Comparison of ENCODE assay signal across 8 cellular contexts in genomic region chr15:60591491-60592385, GRCh38.
DNase-seq lines count a peak whose midpoint lies in the region; ATAC-seq, FAIRE-seq and TF ChIP-seq lines count a peak whose summit lies in the region.

No MANE protein-coding gene starts in this region.

- H3K36me3 ChIP-seq in astrocyte (ENCODE audit: insufficient read depth, low read length) = no peaks in the 10 kb centered on the region

- DNase-seq in activated T-cell treated with anti-CD3 and anti-CD28 coated beads for 48 hours (ENCODE audit: low read depth) (peak; percentile 42), activated T-cell treated with anti-CD3 and anti-CD28 coated beads for 4 hours (no peak), RPMI8226 (peak; percentile 37), astrocyte (ENCODE audit: low read depth) (no peak), retinal pigment epithelial cell (ENCODE audit: low read depth) (no peak)

- H3K27ac ChIP-seq in astrocyte (ENCODE audit: low read depth, low read length) = no peak overlapping the region

- no peaks in the 10 kb centered on the region for H3K9me3 Mint-ChIP-seq in astrocyte (ENCODE audit: unreplicated experiment)

- H3K79me2 ChIP-seq in astrocyte (ENCODE audit: insufficient read depth, low read length) = no peaks in the 10 kb centered on the region

- peaks cover 4% of the 10 kb centered on the region for H4K20me1 ChIP-seq in astrocyte (ENCODE audit: insufficient read depth, low read length)

- peak overlapping the region; percentile 71 for H3K9ac ChIP-seq in astrocyte (ENCODE audit: low read length)

- H3K4me1 ChIP-seq in astrocyte (ENCODE audit: insufficient read depth, low read length) = peaks cover 4% of the 10 kb centered on the region

- peaks cover 5% of the 10 kb centered on the region for H3K27me3 Mint-ChIP-seq in astrocyte (ENCODE audit: low read depth, unreplicated experiment)

- peak overlapping the region; percentile 87 for H3K4me3 Mint-ChIP-seq in astrocyte (ENCODE audit: unreplicated experiment)

- no peaks in the 10 kb centered on the region for H3K36me3 Mint-ChIP-seq in astrocyte (ENCODE audit: low read depth, unreplicated experiment)

- H3K4me1 Mint-ChIP-seq in astrocyte (ENCODE audit: low read depth, unreplicated experiment) = peaks cover 7% of the 10 kb centered on the region

- H3K4me2 ChIP-seq in astrocyte (ENCODE audit: low read length) = peak overlapping the region; percentile 85

- peak overlapping the region; percentile 67 for H2AFZ ChIP-seq in astrocyte (ENCODE audit: low read depth, low read length)

- H3K27me3 ChIP-seq in astrocyte (ENCODE audit: insufficient read depth, low read length) = peaks cover 60% of the 10 kb centered on the region

- H3K9me3 ChIP-seq in astrocyte (ENCODE audit: insufficient read depth, low read depth, low read length) = no peaks in the 10 kb centered on the region

- no peak for FAIRE-seq in astrocyte (lab: Jason Lieb, UNC)

- H3K4me3 ChIP-seq in astrocyte (ENCODE audit: insufficient read depth, low read depth, low read length) = peak overlapping the region; percentile 61
- H3K4me3 ChIP-seq in iPS-11a (ENCODE audit: low read depth, low read length) = peak overlapping the region; percentile 64
- H3K4me3 ChIP-seq in retinal pigment epithelial cell (ENCODE audit: low read length) = peak overlapping the region; percentile 56

- TF ChIP-seq CTCF in astrocyte (IDR thresholded peaks at IDR 0.05; ENCODE audit: insufficient read depth, low read depth, low read length) (no peak), retinal pigment epithelial cell (conservative IDR thresholded peaks at IDR 0.05; ENCODE audit: low read depth, low read length) (no peak)

- no peak overlapping the region for H3K27ac Mint-ChIP-seq in astrocyte (ENCODE audit: unreplicated experiment)

- ATAC-seq in HG02870 (IDR thresholded peaks at IDR 0.05; ENCODE audit: unreplicated experiment) = peak; percentile 30
- no peak for ATAC-seq in HG03565 (IDR thresholded peaks at IDR 0.05; ENCODE audit: unreplicated experiment)

Comparison
In these comparisons a context has a peak if more than half of its experiments do, and no peak if none do; other contexts are left out.
1. DNase-seq: peak in activated T-cell treated with anti-CD3 and anti-CD28 coated beads for 48 hours (single experiment) and RPMI8226 (single experiment); none in activated T-cell treated with anti-CD3 and anti-CD28 coated beads for 4 hours (single experiment), astrocyte (single experiment) and retinal pigment epithelial cell (single experiment).
2. Peak in every context shown above with its lines, with median percentiles within 50 percentile points of each other: H3K4me3 ChIP-seq.